14 cellular contexts compared by ENCODE assay signal in the genomic region with DNA sequence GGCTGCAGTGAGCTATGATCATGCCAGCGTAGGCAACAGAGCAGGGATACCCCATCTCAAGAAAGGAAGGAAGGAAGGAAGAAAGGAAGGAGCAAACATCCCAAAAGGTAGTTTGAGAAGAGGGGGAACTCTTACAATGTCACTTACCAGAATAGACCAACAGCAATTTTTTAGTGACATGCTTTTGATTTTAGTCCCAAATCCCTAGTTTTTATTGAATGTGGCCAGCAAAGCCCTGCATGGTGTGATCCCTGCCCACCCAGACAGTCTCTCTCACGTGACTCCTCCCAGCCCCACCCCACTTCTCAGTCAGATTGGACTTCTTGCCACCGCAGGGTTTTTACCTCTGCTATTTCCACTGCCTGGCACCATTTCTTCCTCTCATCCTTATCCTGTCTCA.
"Had no signal": no experiment of that assay in that cellular context is flagged by ENCODE, and none has a peak within 500 bp of the region (broad histone marks: within the 10 kb centered on the region; RNA-seq: fewer than 3 reads in every experiment).

No MANE protein-coding gene starts in this region.

- H3K36me3 Mint-ChIP-seq: naive B cell; stimulated activated naive B cell treated with anti-CD40 and anti-IgM and Interleukin-4, amounts not matched to agents 10 μg/mL and 1 μg/mL and 100 μg/mL, for 72 hours had no signal

- H3K4me3 Mint-ChIP-seq: naive B cell; nephron progenitor cell; stimulated activated naive B cell treated with anti-CD40 and anti-IgM and Interleukin-4, amounts not matched to agents 10 μg/mL and 1 μg/mL and 100 μg/mL, for 72 hours had no signal

- H3K9me3 ChIP-seq: heart left ventricle, right atrium auricular region, sigmoid colon had no signal

- ATAC-seq: heart left ventricle, left colon had no signal

- H3K4me1 Mint-ChIP-seq: naive B cell had no signal

- H3K4me3 ChIP-seq: dorsolateral prefrontal cortex, heart left ventricle, right atrium auricular region, sigmoid colon, skin epidermis had no signal

- DNase-seq: cortex of kidney; dorsolateral prefrontal cortex; effector CD8-positive, alpha-beta T cell; heart left ventricle; hippocampal formation; left colon; naive B cell; nephron progenitor cell; sigmoid colon; stimulated activated CD4-positive, alpha-beta T cell treated with anti-CD3 and anti-CD28 coated beads, Interleukin-2, amount 100 ng/mL, for 24 hours; stimulated activated CD4-positive, alpha-beta T cell treated with anti-CD3 and anti-CD28 coated beads, Interleukin-4, amount 100 ng/mL, for 4 hours; stimulated activated naive B cell treated with anti-CD40 and anti-IgM and Interleukin-4, amounts not matched to agents 10 μg/mL and 1 μg/mL and 100 μg/mL, for 72 hours had no signal

- H3K27me3 Mint-ChIP-seq: naive B cell; stimulated activated naive B cell treated with anti-CD40 and anti-IgM and Interleukin-4, amounts not matched to agents 10 μg/mL and 1 μg/mL and 100 μg/mL, for 72 hours had no signal

- H3K27ac Mint-ChIP-seq: naive B cell; nephron progenitor cell; stimulated activated naive B cell treated with anti-CD40 and anti-IgM and Interleukin-4, amounts not matched to agents 10 μg/mL and 1 μg/mL and 100 μg/mL, for 72 hours had no signal

- H3K36me3 ChIP-seq: heart left ventricle, right atrium auricular region, sigmoid colon had no signal

- H3K27ac ChIP-seq: dorsolateral prefrontal cortex, heart left ventricle, right atrium auricular region, sigmoid colon, skin epidermis had no signal

- H3K9me3 Mint-ChIP-seq: naive B cell; nephron progenitor cell; stimulated activated naive B cell treated with anti-CD40 and anti-IgM and Interleukin-4, amounts not matched to agents 10 μg/mL and 1 μg/mL and 100 μg/mL, for 72 hours had no signal

- H3K27me3 ChIP-seq: dorsolateral prefrontal cortex, heart left ventricle, right atrium auricular region, sigmoid colon had no signal

- H3K4me1 ChIP-seq: right atrium auricular region, sigmoid colon had no signal
